Comparison of ENCODE assay signal across 13 cellular contexts in genomic region chr13:23469901-23470525, GRCh38. TPM values are rescaled to one million over a fixed set of nuclear protein-coding genes. Genes with fewer than 3 reads are reported as not detected.
DNase-seq lines count a peak whose midpoint lies in the region; TF ChIP-seq lines count a peak whose summit lies in the region.
"Had no signal": no experiment of that assay in that cellular context is flagged by ENCODE, and none has a peak within 500 bp of the region (broad histone marks: within the 10 kb centered on the region; RNA-seq: fewer than 3 reads in every experiment).

No MANE protein-coding gene starts in this region.

- H3K4me3 ChIP-seq in GM06990 (replicated peaks; ENCODE audit: low read depth, low read length) (no peak overlapping the region), fibroblast of pulmonary artery (replicated peaks; ENCODE audit: low read depth, low read length) (no peak overlapping the region), left ventricle myocardium inferior (no peak overlapping the region)
- H3K4me3 ChIP-seq: left lung had no signal

- H3K9me3 ChIP-seq in left ventricle myocardium inferior (replicated peaks), result no peaks in the 10 kb centered on the region
- H3K9me3 ChIP-seq: left lung had no signal

- no peak overlapping the region for H3K27ac ChIP-seq in left ventricle myocardium inferior (replicated peaks)
- H3K27ac ChIP-seq: left lung had no signal

- TF ChIP-seq CTCF in GM06990 (IDR thresholded peaks at IDR 0.05; ENCODE audit: insufficient read depth, low read length, poor library complexity, severe bottlenecking) (no peak), fibroblast of pulmonary artery (IDR thresholded peaks at IDR 0.05; ENCODE audit: low read length, missing control alignments) (no peak), left ventricle myocardium inferior (IDR thresholded peaks at IDR 0.05; ENCODE audit: borderline replicate concordance) (no peak)

- intact Hi-C loops in left ventricle myocardium inferior (cut with micrococcal nuclease), result loop anchor here (5.0 kb wide), 1 partner anchor 102 kb away; the partner anchor contains the start of gene TNFRSF19

- peak; percentile 36 for DNase-seq in GM06990 (ENCODE audit: extremely low read depth, insufficient read length)
- DNase-seq in NCI-H748 treated with DMSO at 0.1 percent for 48 hours (lab: John Stamatoyannopoulos, UW), result peak; percentile 46
- DNase-seq in fibroblast of pulmonary artery (ENCODE audit: low read depth), result peak; percentile 28
- peak; percentile 40 for DNase-seq in renal cortical epithelial cell (ENCODE audit: low read depth)
- DNase-seq in activated CD4-positive, alpha-beta T cell treated with anti-CD3 and anti-CD28 coated beads for 4 hours, result no peak
- DNase-seq in SK-N-DZ (ENCODE audit: low spot score), result no peak
- DNase-seq in left ventricle myocardium inferior, result no peak
- no peak for DNase-seq in activated T-cell treated with anti-CD3 and anti-CD28 coated beads for 4 hours
- DNase-seq: activated CD8-positive, alpha-beta memory T cell treated with anti-CD3 and anti-CD28 coated beads, Interleukin-2, amount 50 U/mL, for 48 hours; erythroblast; left lung; NCI-H1694; OCI-M1 had no signal

- no peaks in the 10 kb centered on the region for H3K27me3 ChIP-seq in GM06990 (replicated peaks; ENCODE audit: control insufficient read depth, insufficient read depth, low read length)
- H3K27me3 ChIP-seq in left ventricle myocardium inferior (ENCODE audit: low read depth), result no peaks in the 10 kb centered on the region
- H3K27me3 ChIP-seq: left lung had no signal

- H3K4me1 ChIP-seq in left ventricle myocardium inferior, result peaks cover 22% of the 10 kb centered on the region

- H3K36me3 ChIP-seq in GM06990 (ENCODE audit: control insufficient read depth, insufficient read depth, low read length) (no peaks in the 10 kb centered on the region), left ventricle myocardium inferior (no peaks in the 10 kb centered on the region)
- H3K36me3 ChIP-seq: left lung had no signal

RNA-seq across cellular contexts. Expression of gene SACS, which starts 36.5 kb away (rescaled TPM):
- total RNA-seq in renal cortical epithelial cell (91.2 and 160 TPM in 2 replicates), left ventricle myocardium inferior (9.4 TPM)
- polyA plus RNA-seq in SK-N-DZ (2014; cell fraction: cytosol; rRNA removed), result 20.2 and 21.1 TPM in 2 replicates
- polyA plus RNA-seq in SK-N-DZ (2014; cell fraction: nucleus; rRNA removed), result 61.9 and 76.8 TPM in 2 replicates

Comparison
In these comparisons a context has a peak if more than half of its experiments do, and no peak if none do; other contexts are left out.
1. DNase-seq: peak in GM06990 (single experiment), NCI-H748 treated with DMSO at 0.1 percent for 48 hours (single experiment), fibroblast of pulmonary artery (single experiment) and renal cortical epithelial cell (single experiment); none in activated CD4-positive, alpha-beta T cell treated with anti-CD3 and anti-CD28 coated beads for 4 hours (0 of 2), SK-N-DZ (single experiment), left ventricle myocardium inferior (single experiment) and activated T-cell treated with anti-CD3 and anti-CD28 coated beads for 4 hours (single experiment).